13 cellular contexts compared by ENCODE assay signal in genomic region chr19:35856001-35856400, GRCh38. TPM values are rescaled to one million over a fixed set of nuclear protein-coding genes. Genes with fewer than 3 reads are reported as not detected.
DNase-seq lines count a peak whose midpoint lies in the region; ATAC-seq and TF ChIP-seq lines count a peak whose summit lies in the region.
"Had no signal": no experiment of that assay in that cellular context is flagged by ENCODE, and none has a peak within 500 bp of the region (broad histone marks: within the 10 kb centered on the region; RNA-seq: fewer than 3 reads in every experiment).

No MANE protein-coding gene starts in this region.

- TF ChIP-seq EP300 in neural cell (conservative IDR thresholded peaks at IDR 0.05; ENCODE audit: poor library complexity, severe bottlenecking), result no peak

- H3K27ac ChIP-seq in coronary artery (no peak overlapping the region), neural cell (ENCODE audit: low read length) (no peak overlapping the region)
- H3K27ac ChIP-seq: 22Rv1, SJSA1 had no signal

- no peak overlapping the region for H3K4me2 ChIP-seq in neural cell (ENCODE audit: low read length)

- H3F3A ChIP-seq in neural cell (ENCODE audit: insufficient read depth, low read length, poor library complexity, severe bottlenecking), result no peaks in the 10 kb centered on the region

- peak overlapping the region; percentile 69 for H3K4me3 ChIP-seq in coronary artery
- H3K4me3 ChIP-seq in neural cell (ENCODE audit: low read length), result peak overlapping the region; percentile 69
- H3K4me3 ChIP-seq: SJSA1 had no signal

- peaks cover 10% of the 10 kb centered on the region for H3K27me3 ChIP-seq in neural cell (ENCODE audit: insufficient read depth, low read depth, low read length)

- DNase-seq in DMS 273 (lab: John Stamatoyannopoulos, UW; ENCODE audit: unreplicated experiment) (peak; percentile 91), DMS 273 treated with DMSO at 0.1 percent for 48 hours (lab: John Stamatoyannopoulos, UW) (no peak), NCI-H1694 (lab: John Stamatoyannopoulos, UW) (peak; percentile 68), coronary artery (ENCODE audit: low spot score) (no peak)
- DNase-seq: cortex of kidney, NCI-H1048 had no signal

- peak overlapping the region; percentile 47 for H3K9ac ChIP-seq in neural cell (ENCODE audit: low read length)

- H3K9me2 ChIP-seq in neural cell (ENCODE audit: insufficient read depth, low read length), result no peaks in the 10 kb centered on the region

- no peaks in the 10 kb centered on the region for H3K79me2 ChIP-seq in neural cell (replicated peaks; ENCODE audit: insufficient read depth, low read length)

- no peaks in the 10 kb centered on the region for H4K20me1 ChIP-seq in neural cell (ENCODE audit: insufficient read depth)

- no peak overlapping the region for H2AFZ ChIP-seq in neural cell (ENCODE audit: low read depth, low read length)

- TF ChIP-seq CTCF in coronary artery (IDR thresholded peaks at IDR 0.05), result no peak
- no peak for TF ChIP-seq CTCF in neural cell (IDR thresholded peaks at IDR 0.05; ENCODE audit: poor library complexity, severe bottlenecking)

- H3K36me3 ChIP-seq in neural cell (ENCODE audit: insufficient read depth, low read length), result no peaks in the 10 kb centered on the region
- H3K36me3 ChIP-seq: SJSA1 had no signal

- no peaks in the 10 kb centered on the region for H3K9me3 ChIP-seq in neural cell (ENCODE audit: low read length)
- H3K9me3 ChIP-seq: SJSA1 had no signal

- no peak for TF ChIP-seq RAD21 in neural cell (conservative IDR thresholded peaks at IDR 0.05)

- ATAC-seq in HG03095 (IDR thresholded peaks at IDR 0.05; ENCODE audit: unreplicated experiment) (no peak), GM18505 (IDR thresholded peaks at IDR 0.05; ENCODE audit: unreplicated experiment) (no peak), GM18517 (IDR thresholded peaks at IDR 0.05; ENCODE audit: unreplicated experiment) (no peak)
- ATAC-seq: sciatic nerve had no signal

- no peak for TF ChIP-seq POLR2A in GM18505 (IDR thresholded peaks at IDR 0.05; ENCODE audit: borderline replicate concordance, extremely low read depth, insufficient read depth, insufficient read length)

TF ChIP-seq in neural cell, 6 proteins besides CTCF, POLR2A, EP300 and RAD21:
- TF ChIP-seq SMC3 (conservative IDR thresholded peaks at IDR 0.05; ENCODE audit: poor library complexity) (no peak), REST (IDR thresholded peaks at IDR 0.05; ENCODE audit: borderline replicate concordance) (no peak), EZH2 (IDR thresholded peaks at IDR 0.05; ENCODE audit: borderline replicate concordance, insufficient read depth, low read length, poor library complexity, severe bottlenecking) (no peak), MXI1 (conservative IDR thresholded peaks at IDR 0.05; ENCODE audit: poor library complexity, severe bottlenecking) (no peak), POLR2AphosphoS5 (IDR thresholded peaks at IDR 0.05) (no peak), TAF1 (IDR thresholded peaks at IDR 0.05; ENCODE audit: low read depth) (no peak)

RNA-seq across cellular contexts. Expression of gene KIRREL2, which starts 0.7 kb away (rescaled TPM):
- polyA plus RNA-seq in neural cell, result 0.79 and 2.1 TPM in 2 replicates
- polyA minus RNA-seq in neural cell, result 0.73 and 0.93 TPM in 2 replicates

RNA-seq across cellular contexts. Expression of gene NPHS1, which starts 3.7 kb away (rescaled TPM):
- polyA plus RNA-seq in neural cell, result 0.05 and 2.8 TPM in 2 replicates
- 1.7 TPM in 1 of 2 replicates, not detected in the other for polyA minus RNA-seq in neural cell

RNA-seq across cellular contexts. Expression of gene APLP1, which starts 12.4 kb away (rescaled TPM):
- 390 and 407 TPM in 2 replicates for polyA plus RNA-seq in neural cell
- 430 and 434 TPM in 2 replicates for polyA minus RNA-seq in neural cell

RNA-seq across cellular contexts. Expression of gene PRODH2, which starts 43.4 kb away (rescaled TPM):
- not detected in 2 replicates for polyA plus RNA-seq in neural cell
- polyA minus RNA-seq in neural cell, result not detected in 2 replicates

RNA-seq across cellular contexts. Expression of gene NFKBID, which starts 44.3 kb away (rescaled TPM):
- polyA plus RNA-seq in neural cell, result 6.2 and 6.8 TPM in 2 replicates
- 2.9 and 3.8 TPM in 2 replicates for polyA minus RNA-seq in neural cell

Comparison
In these comparisons a context has a peak if more than half of its experiments do, and no peak if none do; other contexts are left out.
1. DNase-seq: peak in DMS 273 (single experiment) and NCI-H1694 (single experiment); none in DMS 273 treated with DMSO at 0.1 percent for 48 hours (single experiment) and coronary artery (single experiment).